1 cellular context compared by ENCODE assay signal in the genomic region with DNA sequence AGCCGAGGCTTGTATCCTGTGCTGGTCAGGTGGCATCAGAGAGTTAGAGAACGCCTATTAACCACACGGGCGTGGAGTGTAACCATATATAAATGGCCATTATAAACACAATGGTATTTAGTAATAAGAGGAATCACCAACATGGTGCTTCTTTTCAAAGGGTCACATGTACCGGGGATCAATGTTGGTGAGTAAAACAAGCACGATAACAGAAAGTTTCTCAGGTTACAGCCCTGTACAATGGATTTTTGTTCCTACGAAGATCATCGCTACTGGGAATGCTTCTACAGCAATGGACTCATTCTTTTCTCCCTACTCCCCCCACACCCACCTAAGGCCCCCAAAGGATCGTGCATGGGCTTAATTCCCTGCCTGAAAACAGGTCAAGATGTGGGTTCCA.
TF ChIP-seq lines count a peak whose summit lies in the region.

No MANE protein-coding gene starts in this region.

TF ChIP-seq in GM23338, 12 proteins besides CTCF, POLR2A, EP300 and RAD21:
- TF ChIP-seq NANOG (IDR thresholded peaks at IDR 0.05; ENCODE audit: borderline replicate concordance) (no peak), STAT1 (IDR thresholded peaks at IDR 0.05; ENCODE audit: unreplicated experiment) (no peak), CREB1 (CRISPR knock-in tag; IDR thresholded peaks at IDR 0.05; ENCODE audit: low read depth) (no peak), POLR2AphosphoS5 (IDR thresholded peaks at IDR 0.05; ENCODE audit: low read depth) (no peak), ZNF331 (CRISPR knock-in tag; IDR thresholded peaks at IDR 0.05; ENCODE audit: low read depth) (no peak), JUNB (IDR thresholded peaks at IDR 0.05; ENCODE audit: unreplicated experiment) (no peak)
- TF ChIP-seq, protein P1, sequence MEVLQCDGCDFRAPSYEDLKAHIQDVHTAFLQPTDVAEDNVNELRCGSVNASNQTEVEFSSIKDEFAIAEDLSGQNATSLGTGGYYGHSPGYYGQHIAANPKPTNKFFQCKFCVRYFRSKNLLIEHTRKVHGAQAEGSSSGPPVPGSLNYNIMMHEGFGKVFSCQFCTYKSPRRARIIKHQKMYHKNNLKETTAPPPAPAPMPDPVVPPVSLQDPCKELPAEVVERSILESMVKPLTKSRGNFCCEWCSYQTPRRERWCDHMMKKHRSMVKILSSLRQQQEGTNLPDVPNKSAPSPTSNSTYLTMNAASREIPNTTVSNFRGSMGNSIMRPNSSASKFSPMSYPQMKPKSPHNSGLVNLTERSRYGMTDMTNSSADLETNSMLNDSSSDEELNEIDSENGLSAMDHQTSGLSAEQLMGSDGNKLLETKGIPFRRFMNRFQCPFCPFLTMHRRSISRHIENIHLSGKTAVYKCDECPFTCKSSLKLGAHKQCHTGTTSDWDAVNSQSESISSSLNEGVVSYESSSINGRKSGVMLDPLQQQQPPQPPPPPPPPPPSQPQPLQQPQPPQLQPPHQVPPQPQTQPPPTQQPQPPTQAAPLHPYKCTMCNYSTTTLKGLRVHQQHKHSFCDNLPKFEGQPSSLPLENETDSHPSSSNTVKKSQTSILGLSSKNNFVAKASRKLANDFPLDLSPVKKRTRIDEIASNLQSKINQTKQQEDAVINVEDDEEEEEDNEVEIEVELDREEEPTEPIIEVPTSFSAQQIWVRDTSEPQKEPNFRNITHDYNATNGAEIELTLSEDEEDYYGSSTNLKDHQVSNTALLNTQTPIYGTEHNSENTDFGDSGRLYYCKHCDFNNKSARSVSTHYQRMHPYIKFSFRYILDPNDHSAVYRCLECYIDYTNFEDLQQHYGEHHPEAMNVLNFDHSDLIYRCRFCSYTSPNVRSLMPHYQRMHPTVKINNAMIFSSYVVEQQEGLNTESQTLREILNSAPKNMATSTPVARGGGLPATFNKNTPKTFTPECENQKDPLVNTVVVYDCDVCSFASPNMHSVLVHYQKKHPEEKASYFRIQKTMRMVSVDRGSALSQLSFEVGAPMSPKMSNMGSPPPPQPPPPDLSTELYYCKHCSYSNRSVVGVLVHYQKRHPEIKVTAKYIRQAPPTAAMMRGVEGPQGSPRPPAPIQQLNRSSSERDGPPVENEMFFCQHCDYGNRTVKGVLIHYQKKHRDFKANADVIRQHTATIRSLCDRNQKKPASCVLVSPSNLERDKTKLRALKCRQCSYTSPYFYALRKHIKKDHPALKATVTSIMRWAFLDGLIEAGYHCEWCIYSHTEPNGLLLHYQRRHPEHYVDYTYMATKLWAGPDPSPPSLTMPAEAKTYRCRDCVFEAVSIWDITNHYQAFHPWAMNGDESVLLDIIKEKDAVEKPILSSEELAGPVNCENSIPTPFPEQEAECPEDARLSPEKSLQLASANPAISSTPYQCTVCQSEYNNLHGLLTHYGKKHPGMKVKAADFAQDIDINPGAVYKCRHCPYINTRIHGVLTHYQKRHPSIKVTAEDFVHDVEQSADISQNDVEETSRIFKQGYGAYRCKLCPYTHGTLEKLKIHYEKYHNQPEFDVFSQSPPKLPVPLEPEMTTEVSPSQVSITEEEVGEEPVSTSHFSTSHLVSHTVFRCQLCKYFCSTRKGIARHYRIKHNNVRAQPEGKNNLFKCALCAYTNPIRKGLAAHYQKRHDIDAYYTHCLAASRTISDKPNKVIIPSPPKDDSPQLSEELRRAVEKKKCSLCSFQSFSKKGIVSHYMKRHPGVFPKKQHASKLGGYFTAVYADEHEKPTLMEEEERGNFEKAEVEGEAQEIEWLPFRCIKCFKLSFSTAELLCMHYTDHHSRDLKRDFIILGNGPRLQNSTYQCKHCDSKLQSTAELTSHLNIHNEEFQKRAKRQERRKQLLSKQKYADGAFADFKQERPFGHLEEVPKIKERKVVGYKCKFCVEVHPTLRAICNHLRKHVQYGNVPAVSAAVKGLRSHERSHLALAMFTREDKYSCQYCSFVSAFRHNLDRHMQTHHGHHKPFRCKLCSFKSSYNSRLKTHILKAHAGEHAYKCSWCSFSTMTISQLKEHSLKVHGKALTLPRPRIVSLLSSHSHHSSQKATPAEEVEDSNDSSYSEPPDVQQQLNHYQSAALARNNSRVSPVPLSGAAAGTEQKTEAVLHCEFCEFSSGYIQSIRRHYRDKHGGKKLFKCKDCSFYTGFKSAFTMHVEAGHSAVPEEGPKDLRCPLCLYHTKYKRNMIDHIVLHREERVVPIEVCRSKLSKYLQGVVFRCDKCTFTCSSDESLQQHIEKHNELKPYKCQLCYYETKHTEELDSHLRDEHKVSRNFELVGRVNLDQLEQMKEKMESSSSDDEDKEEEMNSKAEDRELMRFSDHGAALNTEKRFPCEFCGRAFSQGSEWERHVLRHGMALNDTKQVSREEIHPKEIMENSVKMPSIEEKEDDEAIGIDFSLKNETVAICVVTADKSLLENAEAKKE (CRISPR knock-in tag; IDR thresholded peaks at IDR 0.05): no peak
- TF ChIP-seq, protein P2, sequence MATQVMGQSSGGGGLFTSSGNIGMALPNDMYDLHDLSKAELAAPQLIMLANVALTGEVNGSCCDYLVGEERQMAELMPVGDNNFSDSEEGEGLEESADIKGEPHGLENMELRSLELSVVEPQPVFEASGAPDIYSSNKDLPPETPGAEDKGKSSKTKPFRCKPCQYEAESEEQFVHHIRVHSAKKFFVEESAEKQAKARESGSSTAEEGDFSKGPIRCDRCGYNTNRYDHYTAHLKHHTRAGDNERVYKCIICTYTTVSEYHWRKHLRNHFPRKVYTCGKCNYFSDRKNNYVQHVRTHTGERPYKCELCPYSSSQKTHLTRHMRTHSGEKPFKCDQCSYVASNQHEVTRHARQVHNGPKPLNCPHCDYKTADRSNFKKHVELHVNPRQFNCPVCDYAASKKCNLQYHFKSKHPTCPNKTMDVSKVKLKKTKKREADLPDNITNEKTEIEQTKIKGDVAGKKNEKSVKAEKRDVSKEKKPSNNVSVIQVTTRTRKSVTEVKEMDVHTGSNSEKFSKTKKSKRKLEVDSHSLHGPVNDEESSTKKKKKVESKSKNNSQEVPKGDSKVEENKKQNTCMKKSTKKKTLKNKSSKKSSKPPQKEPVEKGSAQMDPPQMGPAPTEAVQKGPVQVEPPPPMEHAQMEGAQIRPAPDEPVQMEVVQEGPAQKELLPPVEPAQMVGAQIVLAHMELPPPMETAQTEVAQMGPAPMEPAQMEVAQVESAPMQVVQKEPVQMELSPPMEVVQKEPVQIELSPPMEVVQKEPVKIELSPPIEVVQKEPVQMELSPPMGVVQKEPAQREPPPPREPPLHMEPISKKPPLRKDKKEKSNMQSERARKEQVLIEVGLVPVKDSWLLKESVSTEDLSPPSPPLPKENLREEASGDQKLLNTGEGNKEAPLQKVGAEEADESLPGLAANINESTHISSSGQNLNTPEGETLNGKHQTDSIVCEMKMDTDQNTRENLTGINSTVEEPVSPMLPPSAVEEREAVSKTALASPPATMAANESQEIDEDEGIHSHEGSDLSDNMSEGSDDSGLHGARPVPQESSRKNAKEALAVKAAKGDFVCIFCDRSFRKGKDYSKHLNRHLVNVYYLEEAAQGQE (IDR thresholded peaks at IDR 0.05; ENCODE audit: unreplicated experiment): no peak
